Comparison of ENCODE assay signal across 11 cellular contexts in genomic region chr3:32276279-32276841, GRCh38. TPM values are rescaled to one million over a fixed set of nuclear protein-coding genes. Genes with fewer than 3 reads are reported as not detected.
DNase-seq lines count a peak whose midpoint lies in the region; ATAC-seq and TF ChIP-seq lines count a peak whose summit lies in the region.
"Had no signal": no experiment of that assay in that cellular context is flagged by ENCODE, and none has a peak within 500 bp of the region (broad histone marks: within the 10 kb centered on the region; RNA-seq: fewer than 3 reads in every experiment).

No MANE protein-coding gene starts in this region.

- H2BK20ac ChIP-seq in IMR-90 (ENCODE audit: low read depth, low read length): no peak overlapping the region

- H2AFZ ChIP-seq in IMR-90 (replicated peaks; ENCODE audit: low read length, poor library complexity): no peak overlapping the region
- H2AFZ ChIP-seq in PC-3 (ENCODE audit: low read length): no peak overlapping the region

- no peaks in the 10 kb centered on the region for H3K9me1 ChIP-seq in IMR-90 (ENCODE audit: insufficient read depth, low read length)

- DNase-seq in IMR-90: peak; percentile 8
- DNase-seq in PC-3: peak; percentile 57
- peak; percentile 53 for DNase-seq in prostate gland (ENCODE audit: low spot score)
- DNase-seq in stimulated activated CD4-positive, alpha-beta T cell treated with anti-CD3 and anti-CD28 coated beads, Interleukin-15, amount 100 ng/mL, for 24 hours: no peak
- DNase-seq in GM13976 (ENCODE audit: low spot score): no peak
- DNase-seq: anterior cingulate cortex; stimulated activated CD4-positive, alpha-beta T cell treated with anti-CD3 and anti-CD28 coated beads, Interleukin-2, amount 100 ng/mL, for 24 hours; stimulated activated naive CD4-positive, alpha-beta T cell had no signal

- POLR2A ChIA-PET in IMR-90 (lab: Charles Lee; ENCODE audit: unreplicated experiment) (no interaction called here), PC-3 (lab: Charles Lee; ENCODE audit: unreplicated experiment) (no interaction called here)

- H3K27ac ChIP-seq in IMR-90 (ENCODE audit: insufficient read depth, low read length): no peak overlapping the region
- H3K27ac ChIP-seq in PC-3 (ENCODE audit: low read length): no peak overlapping the region
- H3K27ac ChIP-seq in prostate gland: no peak overlapping the region

- no peak for TF ChIP-seq CTCF in IMR-90 (conservative IDR thresholded peaks at IDR 0.05; ENCODE audit: low read depth, low read length)
- TF ChIP-seq CTCF in PC-3 (conservative IDR thresholded peaks at IDR 0.05; ENCODE audit: low read depth, low read length): no peak
- TF ChIP-seq CTCF in prostate gland (IDR thresholded peaks at IDR 0.05): no peak
- TF ChIP-seq CTCF in GM13976 (IDR thresholded peaks at IDR 0.05; ENCODE audit: borderline replicate concordance, control extremely low read depth, extremely low read depth, insufficient read depth, missing control alignments): no peak

- H3K4me3 ChIP-seq in IMR-90 (ENCODE audit: insufficient read depth, low read depth, low read length): no peak overlapping the region
- no peak overlapping the region for H3K4me3 ChIP-seq in PC-3 (ENCODE audit: low read length)
- no peak overlapping the region for H3K4me3 ChIP-seq in prostate gland
- H3K4me3 ChIP-seq: GM12878 had no signal

- H3K4me1 ChIP-seq in IMR-90 (ENCODE audit: control insufficient read depth, insufficient read depth, low read length) (peaks cover 3% of the 10 kb centered on the region; the same call in 1 of the 2 replicates), PC-3 (ENCODE audit: insufficient read depth, low read length) (peaks cover 19% of the 10 kb centered on the region), prostate gland (replicated peaks) (peaks cover 4% of the 10 kb centered on the region)

- no peak overlapping the region for H3K4ac ChIP-seq in IMR-90 (ENCODE audit: low read depth, low read length)

- no peaks in the 10 kb centered on the region for H3K9me2 ChIP-seq in PC-3 (replicated peaks; ENCODE audit: low read length)

- ATAC-seq in IMR-90 (ENCODE audit: low read depth): peak; percentile 60
- no peak for ATAC-seq in PC-3
- ATAC-seq in esophagus mucosa: peak; percentile 67
- ATAC-seq in GM18870 (IDR thresholded peaks at IDR 0.05; ENCODE audit: unreplicated experiment): no peak
- ATAC-seq: GM12878 had no signal

- no TSS peak for BruUV-seq in IMR-90 (replicated peaks; lab: Mats Ljungman, UMichigan)
- no TSS peak for BruUV-seq in PC-3 (replicated peaks; lab: Mats Ljungman, UMichigan)

- H4K91ac ChIP-seq in IMR-90 (ENCODE audit: insufficient read depth, low read depth, low read length): no peak overlapping the region

- H3K23ac ChIP-seq in IMR-90 (ENCODE audit: low read depth, low read length): no peak overlapping the region

- H2BK120ac ChIP-seq in IMR-90 (ENCODE audit: low read depth, low read length): no peak overlapping the region

- H2AK9ac ChIP-seq in IMR-90 (replicated peaks; ENCODE audit: low read depth, low read length, poor library complexity): no peak overlapping the region

- no peak for TF ChIP-seq POLR2A in IMR-90 (IDR thresholded peaks at IDR 0.05; ENCODE audit: low read depth, low read length)
- TF ChIP-seq POLR2A in prostate gland (IDR thresholded peaks at IDR 0.05): no peak

- H3K14ac ChIP-seq in IMR-90 (replicated peaks; ENCODE audit: low read depth, low read length): no peak overlapping the region

- WGBS in IMR-90 (ENCODE audit: extremely low coverage in 2 of 2, insufficient read length in 1 of 2), 2 experiments: no CpG with 5 or more reads among the region's 4 CpGs
- WGBS in prostate gland: 49% methylated on average over 4 of the region's 4 CpGs

- H4K20me1 ChIP-seq in IMR-90 (ENCODE audit: insufficient read depth, low read length): no peaks in the 10 kb centered on the region
- H4K20me1 ChIP-seq in PC-3 (ENCODE audit: low read length): no peaks in the 10 kb centered on the region

- in situ Hi-C loops in IMR-90 (cut with MboI; ENCODE audit: low sequenced_read_pairs) (loop anchor here (25.0 kb wide), 1 partner anchor 386 kb away; no protein-coding TSS in a partner anchor), GM13976 (cut with MboI; ENCODE audit: low sequenced_read_pairs, unreplicated experiment) (no loop called here)

- H3F3A ChIP-seq in PC-3 (ENCODE audit: low read length, unreplicated experiment): no peaks in the 10 kb centered on the region

- H4K5ac ChIP-seq in IMR-90 (ENCODE audit: low read depth, low read length): no peak overlapping the region

- H3K79me2 ChIP-seq in PC-3 (ENCODE audit: low read length): no peaks in the 10 kb centered on the region; the same call in 1 of the 2 replicates

- H3K27me3 ChIP-seq in IMR-90 (ENCODE audit: control insufficient read depth, insufficient read depth, low read length) (peaks cover 9% of the 10 kb centered on the region), PC-3 (ENCODE audit: low read length) (no peaks in the 10 kb centered on the region), prostate gland (replicated peaks; ENCODE audit: insufficient read depth) (no peaks in the 10 kb centered on the region)

- H4K8ac ChIP-seq in IMR-90 (ENCODE audit: low read depth in 2 of 2, low read length in 2 of 2): no peak overlapping the region

- H3K36me3 ChIP-seq in IMR-90 (ENCODE audit: control insufficient read depth, insufficient read depth, low read length) (no peaks in the 10 kb centered on the region), PC-3 (ENCODE audit: low read depth, low read length) (no peaks in the 10 kb centered on the region), prostate gland (no peaks in the 10 kb centered on the region)

- H3K9ac ChIP-seq in IMR-90 (ENCODE audit: low read depth, low read length) (no peak overlapping the region), PC-3 (ENCODE audit: low read length) (no peak overlapping the region)

- no peak overlapping the region for H2BK5ac ChIP-seq in IMR-90 (ENCODE audit: low read depth, low read length, poor library complexity, severe bottlenecking)

- dilution Hi-C loops in IMR-90 (cut with HindIII; ENCODE audit: low sequenced_read_pairs, unreplicated experiment): no loop called here

- H2AK5ac ChIP-seq in IMR-90 (ENCODE audit: low read depth, low read length): no peak overlapping the region

- no peak overlapping the region for H3K56ac ChIP-seq in IMR-90 (ENCODE audit: extremely low read depth, insufficient read depth, low read length)

- H3K4me2 ChIP-seq in IMR-90 (ENCODE audit: low read depth, low read length) (no peak overlapping the region), PC-3 (ENCODE audit: low read length) (no peak overlapping the region)

- H3K79me1 ChIP-seq in IMR-90 (ENCODE audit: low read depth in 1 of 2, low read length in 2 of 2): no peaks in the 10 kb centered on the region

- intact Hi-C loops in IMR-90 (cut with micrococcal nuclease): no loop called here
- intact Hi-C loops in PC-3 (cut with micrococcal nuclease): no loop called here
- intact Hi-C loops in prostate gland (cut with DNase I): no loop called here

- H3K18ac ChIP-seq in IMR-90 (ENCODE audit: low read depth, low read length): no peak overlapping the region

- no peak for TF ChIP-seq RAD21 in IMR-90 (IDR thresholded peaks at IDR 0.05; ENCODE audit: low read length)

- CTCF ChIA-PET in IMR-90 (lab: Yijun Ruan, JAX) (no interaction called here), PC-3 (lab: Charles Lee) (interaction anchor here (0.7 kb wide), 1 partner anchor 83 kb away, joined by 4 read pairs; no protein-coding TSS in a partner anchor)

- H3K9me3 ChIP-seq in IMR-90 (ENCODE audit: control insufficient read depth, insufficient read depth, low read length) (no peaks in the 10 kb centered on the region), PC-3 (ENCODE audit: low read length) (no peaks in the 10 kb centered on the region), prostate gland (no peaks in the 10 kb centered on the region)

- H2BK15ac ChIP-seq in IMR-90 (ENCODE audit: low read depth, low read length): no peak overlapping the region

TF ChIP-seq in IMR-90, 13 proteins besides CTCF, POLR2A, EP300 and RAD21:
- TF ChIP-seq RCOR1 (IDR thresholded peaks at IDR 0.05; ENCODE audit: insufficient replicate concordance, low read length) (no peak), NFE2L2 (IDR thresholded peaks at IDR 0.05; ENCODE audit: low read depth, low read length) (no peak), USF2 (IDR thresholded peaks at IDR 0.05; ENCODE audit: low read depth, low read length) (no peak), RFX5 (IDR thresholded peaks at IDR 0.05; ENCODE audit: low read depth, low read length) (no peak), MAZ (IDR thresholded peaks at IDR 0.05; ENCODE audit: borderline replicate concordance, low read depth, low read length) (no peak), CEBPB (IDR thresholded peaks at IDR 0.05; ENCODE audit: low read depth, low read length) (no peak), MAFK (IDR thresholded peaks at IDR 0.05; ENCODE audit: low read depth, low read length) (no peak), ELK1 (IDR thresholded peaks at IDR 0.05; ENCODE audit: borderline replicate concordance, low read depth, low read length) (no peak), FOS (IDR thresholded peaks at IDR 0.05; ENCODE audit: low read depth, low read length) (no peak)
TF ChIP-seq in IMR-90: peak in this region for 0.

RNA-seq across cellular contexts. Expression of gene CMTM8, which starts 37.9 kb away (rescaled TPM):
- total RNA-seq in IMR-90 (2012; rRNA removed): not detected in 2 replicates
- 0.15 and 0.20 TPM in 2 replicates for polyA plus RNA-seq in IMR-90 (2012; rRNA removed)
- polyA plus RNA-seq in IMR-90 (2012; cell fraction: cytosol; rRNA removed): 0.23 TPM in 1 of 2 replicates, not detected in the other
- 0.10 TPM in 1 of 2 replicates, not detected in the other for polyA plus RNA-seq in IMR-90 (2012; cell fraction: nucleus; rRNA removed; ENCODE audit: low replicate concordance)
- total RNA-seq in PC-3 (2014; rRNA removed): 1.4 and 5.2 TPM in 2 replicates
- 1.00 TPM for total RNA-seq in esophagus mucosa
- 10 to 100 TPM; 28.8 to 30.3 TPM for total RNA-seq in prostate gland

Comparison
In these comparisons a context has a peak if more than half of its experiments do, and no peak if none do; other contexts are left out.
1. ATAC-seq: peak in IMR-90 (single experiment) and esophagus mucosa (single experiment); none in PC-3 (single experiment) and GM18870 (single experiment).
2. DNase-seq: peak in IMR-90 (single experiment), PC-3 (single experiment) and prostate gland (single experiment); none in stimulated activated CD4-positive, alpha-beta T cell treated with anti-CD3 and anti-CD28 coated beads, Interleukin-15, amount 100 ng/mL, for 24 hours (single experiment) and GM13976 (single experiment).